ENCODE assay signal across 34 cellular contexts in the genomic region with DNA sequence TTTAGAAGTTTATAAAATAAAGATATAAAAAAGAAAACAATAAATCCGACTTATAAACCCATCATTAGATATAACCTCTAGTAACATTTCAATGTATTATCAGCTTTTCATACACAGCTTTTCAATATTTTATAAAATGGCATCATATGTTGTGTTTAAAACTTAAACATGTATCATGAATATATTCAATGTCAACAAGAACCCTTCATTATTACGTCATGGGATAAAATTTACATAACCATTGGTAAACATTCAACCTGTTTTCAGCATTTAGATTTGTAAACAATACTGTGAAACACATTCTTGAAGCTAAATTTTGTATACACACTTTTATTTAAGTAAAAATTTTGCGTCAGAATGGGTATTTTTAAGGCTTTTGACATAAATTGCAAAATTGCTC.
"Had no signal": no experiment of that assay in that cellular context is flagged by ENCODE, and none has a peak within 500 bp of the region (broad histone marks: within the 10 kb centered on the region; RNA-seq: fewer than 3 reads in every experiment).

No MANE protein-coding gene starts in this region.

- H3K4me1 ChIP-seq: adrenal gland, ascending aorta, body of pancreas, breast epithelium had no signal

- H3K9me3 ChIP-seq: adrenal gland, ascending aorta, body of pancreas, breast epithelium had no signal

- ATAC-seq: activated naive CD4-positive, alpha-beta T cell treated with anti-CD3 and anti-CD28 coated beads, Interleukin-2, amount 50 U/mL, for 72 hours; activated naive CD8-positive, alpha-beta T cell treated with anti-CD3 and anti-CD28 coated beads, Interleukin-2, amount 50 U/mL, for 24 hours; activated T-cell treated with anti-CD3 and anti-CD28 coated beads, Interleukin-2, amount 50 U/mL, for 4 hours; activated T-cell treated with anti-CD3 and anti-CD28 coated beads, Interleukin-2, amount 50 U/mL, for 72 hours; activated T-helper 17 cell treated with anti-CD3 and anti-CD28 coated beads, Interleukin-2, amount 50 U/mL, for 72 hours; body of pancreas had no signal

- FAIRE-seq: astrocyte, bronchial epithelial cell had no signal

- DNase-seq: activated effector memory CD4-positive, alpha-beta T cell treated with anti-CD3 and anti-CD28 coated beads, Interleukin-2, amount 50 U/mL, for 16 hours; activated effector memory CD4-positive, alpha-beta T cell treated with Interleukin-2 at 50 U/mL for 16 hours; activated gamma-delta T cell; activated gamma-delta T cell treated with Interleukin-2 at 50 U/mL for 16 hours; activated naive CD4-positive, alpha-beta T cell; activated naive CD4-positive, alpha-beta T cell treated with anti-CD3 and anti-CD28 coated beads for 36 hours; activated naive CD4-positive, alpha-beta T cell treated with anti-CD3 and anti-CD28 coated beads, Interleukin-2, amount 10 ng/mL, durations not matched to agents 7 days and 5 days; activated naive CD4-positive, alpha-beta T cell treated with anti-CD3 and anti-CD28 coated beads, Interleukin-2, amount 50 U/mL, for 16 hours; activated naive CD4-positive, alpha-beta T cell treated with Interleukin-2 at 50 U/mL for 16 hours; activated naive CD8-positive, alpha-beta T cell treated with anti-CD3 and anti-CD28 coated beads for 36 hours; activated naive CD8-positive, alpha-beta T cell treated with anti-CD3 and anti-CD28 coated beads, Interleukin-2, amount 10 ng/mL, durations not matched to agents 7 days and 5 days; activated naive CD8-positive, alpha-beta T cell treated with anti-CD3 and anti-CD28 coated beads, Interleukin-2, amount 50 U/mL, for 24 hours; activated T-cell treated with anti-CD3 and anti-CD28 coated beads, Interleukin-2, amount 50 U/mL, for 1 hour; activated T-cell treated with anti-CD3 and anti-CD28 coated beads, Interleukin-2, amount 50 U/mL, for 24 hours; activated T-cell treated with anti-CD3 and anti-CD28 coated beads, Interleukin-2, amount 50 U/mL, for 4 hours; activated T-cell treated with anti-CD3 and anti-CD28 coated beads, Interleukin-2, amount 50 U/mL, for 48 hours; activated T-cell treated with anti-CD3 and anti-CD28 coated beads, Interleukin-2, amount 50 U/mL, for 72 hours; adrenal gland; amniotic stem cell; amygdala; anterior cingulate cortex; aorta; body of pancreas; brain microvascular endothelial cell; caudate nucleus; central memory CD4-positive, alpha-beta T cell; cerebellar nuclear complex had no signal

- H3K4me3 ChIP-seq: adrenal gland, ascending aorta, body of pancreas, breast epithelium, cardiac muscle cell had no signal

- H3K27ac ChIP-seq: adrenal gland, ascending aorta, body of pancreas, brain microvascular endothelial cell, breast epithelium, cardiac muscle cell had no signal

- H3K27me3 ChIP-seq: adrenal gland, ascending aorta, brain microvascular endothelial cell, breast epithelium, cardiac muscle cell had no signal

- H3K36me3 ChIP-seq: adrenal gland, ascending aorta, brain microvascular endothelial cell, breast epithelium, cardiac muscle cell had no signal
